Comparison of ENCODE assay signal across 20 cellular contexts in genomic region chr17:56510554-56511342, GRCh38.
"Had no signal": no experiment of that assay in that cellular context is flagged by ENCODE, and none has a peak within 500 bp of the region (broad histone marks: within the 10 kb centered on the region; RNA-seq: fewer than 3 reads in every experiment).

No MANE protein-coding gene starts in this region.

- H3K9me3 ChIP-seq: left ventricle myocardium inferior, neutrophil, ovary, psoas muscle, right atrium auricular region had no signal

- ATAC-seq: activated naive CD4-positive, alpha-beta T cell treated with anti-CD3 and anti-CD28 coated beads, Interleukin-2, amount 50 U/mL, for 72 hours; esophagus mucosa; psoas muscle; T-cell had no signal

- H3K4me3 ChIP-seq: left ventricle myocardium inferior, ovary, psoas muscle, right atrium auricular region had no signal

- H3K36me3 Mint-ChIP-seq: activated naive CD4-positive, alpha-beta T cell treated with anti-CD3 and anti-CD28 coated beads, Interleukin-2, amount 50 U/mL, for 72 hours; brain; natural killer cell; T-cell; type B pancreatic cell had no signal

- H3K27me3 ChIP-seq: neutrophil, ovary, right atrium auricular region had no signal

- H3K9me3 Mint-ChIP-seq: activated naive CD4-positive, alpha-beta T cell treated with anti-CD3 and anti-CD28 coated beads, Interleukin-2, amount 50 U/mL, for 72 hours; brain; natural killer cell; T-cell; type B pancreatic cell had no signal

- H3K27ac ChIP-seq: left ventricle myocardium inferior, neutrophil, ovary, psoas muscle, right atrium auricular region, WERI-Rb-1 had no signal

- H3K4me1 ChIP-seq: left ventricle myocardium inferior, psoas muscle, right atrium auricular region had no signal

- DNase-seq: activated gamma-delta T cell treated with Interleukin-2 at 50 U/mL for 16 hours; activated T-cell treated with anti-CD3 and anti-CD28 coated beads, Interleukin-2, amount 50 U/mL, for 1 hour; central memory CD4-positive, alpha-beta T cell; effector memory CD4-positive, alpha-beta T cell; foreskin melanocyte; left ventricle myocardium inferior; midbrain; natural killer cell; ovary; stimulated activated CD4-positive, alpha-beta T cell treated with anti-CD3 and anti-CD28 coated beads, Interleukin-12 subunit alpha, Interleukin-12 subunit beta, amount 100 ng/mL, for 4 hours; stimulated activated CD4-positive, alpha-beta T cell treated with anti-CD3 and anti-CD28 coated beads, Interleukin-1b, Interleukin-23, amount 100 ng/mL, for 48 hours; T-cell; WERI-Rb-1 had no signal

- H3K27ac Mint-ChIP-seq: activated naive CD4-positive, alpha-beta T cell treated with anti-CD3 and anti-CD28 coated beads, Interleukin-2, amount 50 U/mL, for 72 hours; brain; natural killer cell; T-cell; type B pancreatic cell had no signal

- H3K4me1 Mint-ChIP-seq: brain, natural killer cell, T-cell had no signal

- H3K36me3 ChIP-seq: left ventricle myocardium inferior, neutrophil, ovary, right atrium auricular region, WERI-Rb-1 had no signal

- H3K4me3 Mint-ChIP-seq: brain, natural killer cell, T-cell, type B pancreatic cell had no signal

- H3K27me3 Mint-ChIP-seq: brain had no signal
